Comparison of ENCODE assay signal across 8 cellular contexts in the genomic region with DNA sequence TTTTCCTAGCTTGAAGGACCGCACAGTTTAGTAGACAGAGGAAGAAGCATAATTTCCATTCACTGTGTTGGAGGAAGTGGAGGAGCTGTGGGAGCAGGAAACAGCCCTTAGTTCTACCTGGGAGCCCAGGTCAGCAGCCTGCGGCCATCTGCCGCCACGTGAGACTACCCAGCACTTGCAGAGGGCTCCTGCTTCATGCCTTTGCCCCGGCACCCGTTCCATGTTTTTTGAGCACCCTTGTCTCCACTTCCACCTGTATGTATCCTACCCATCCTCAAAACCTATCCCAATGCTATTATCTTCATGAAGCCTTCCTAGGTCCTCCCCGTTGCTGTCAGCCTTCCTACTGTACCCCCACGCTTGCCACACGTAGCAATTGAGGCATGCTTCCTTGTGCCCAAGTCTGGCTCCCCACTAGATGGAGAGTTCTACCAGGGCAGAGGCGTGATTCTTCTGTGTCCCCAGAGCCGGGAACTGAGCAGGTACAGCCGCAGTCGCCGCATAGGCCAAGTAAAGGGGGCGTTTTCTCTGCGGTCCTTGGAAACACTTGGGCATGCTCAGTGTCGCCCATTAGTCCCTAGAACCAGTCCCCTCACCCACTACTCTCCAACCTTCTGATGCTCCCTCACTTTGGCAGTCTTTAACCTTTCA. TPM values are rescaled to one million over a fixed set of nuclear protein-coding genes. Genes with fewer than 3 reads are reported as not detected.
DNase-seq lines count a peak whose midpoint lies in the region; ATAC-seq and TF ChIP-seq lines count a peak whose summit lies in the region.

No MANE protein-coding gene starts in this region.

- intact Hi-C loops in sciatic nerve (cut with DNase I): no loop called here

- DNase-seq in AG09309 (ENCODE audit: low read depth) (no peak), cardiac muscle cell (ENCODE audit: low read depth in 1 of 2, low spot score in 1 of 2) (peak in 1 of 2 donors; percentile 77), sciatic nerve (ENCODE audit: low spot score) (no peak)
- DNase-seq in stimulated activated CD4-positive, alpha-beta T cell treated with anti-CD3 and anti-CD28 coated beads, Interleukin-2, amount 100 ng/mL, for 24 hours: no peak
- no peak for DNase-seq in activated effector memory CD4-positive, alpha-beta T cell treated with Interleukin-2 at 50 U/mL for 16 hours

- H3K4me1 ChIP-seq in cardiac muscle cell (ENCODE audit: low read depth): peaks cover 14% of the 10 kb centered on the region

- H3K9me3 ChIP-seq in cardiac muscle cell (ENCODE audit: low read depth): no peaks in the 10 kb centered on the region

- peak overlapping the region; percentile 95 for H3K4me3 ChIP-seq in AG09309 (ENCODE audit: control insufficient read depth, low read depth, low read length)
- peak overlapping the region; percentile 83 for H3K4me3 ChIP-seq in WI38 (ENCODE audit: low read depth, low read length)
- H3K4me3 ChIP-seq in cardiac muscle cell: peak overlapping the region; percentile 77

- H3K27me3 ChIP-seq in cardiac muscle cell: no peaks in the 10 kb centered on the region

- no peaks in the 10 kb centered on the region for H3K36me3 ChIP-seq in cardiac muscle cell

- peak overlapping the region; percentile 73 for H3K27ac ChIP-seq in cardiac muscle cell

- ATAC-seq in GM18873 (IDR thresholded peaks at IDR 0.05; ENCODE audit: low FRiP score, unreplicated experiment) (peak; percentile 15), HG03175 (IDR thresholded peaks at IDR 0.05; ENCODE audit: unreplicated experiment) (peak; percentile 22), sciatic nerve (peak; percentile 28)

- TF ChIP-seq CTCF in AG09309 (IDR thresholded peaks at IDR 0.05; ENCODE audit: control insufficient read depth, insufficient read depth, low read depth, low read length, missing control alignments) (peak; percentile 4), WI38 (IDR thresholded peaks at IDR 0.05; ENCODE audit: low read depth, low read length) (no peak), cardiac muscle cell (IDR thresholded peaks at IDR 0.05; ENCODE audit: low read depth, low read length) (no peak)

RNA-seq across cellular contexts. Expression of a gene that starts 1.9 kb away (rescaled TPM):
- total RNA-seq in cardiac muscle cell (4.9 and 6.0 TPM in 2 replicates), sciatic nerve (6.5 TPM)
- polyA plus RNA-seq in cardiac muscle cell: 12.1 and 13.2 TPM in 2 replicates

RNA-seq across cellular contexts. Expression of a gene that starts 38.0 kb away (rescaled TPM):
- total RNA-seq in cardiac muscle cell: 20.8 and 26.5 TPM in 2 replicates
- polyA plus RNA-seq in cardiac muscle cell: 27.9 and 29.7 TPM in 2 replicates
- total RNA-seq in sciatic nerve: 5.4 TPM

RNA-seq across cellular contexts. Expression of a gene that starts 50.4 kb away (rescaled TPM):
- total RNA-seq in cardiac muscle cell (81.6 and 83.3 TPM in 2 replicates), sciatic nerve (26.5 TPM)
- 97.4 and 97.6 TPM in 2 replicates for polyA plus RNA-seq in cardiac muscle cell

RNA-seq across cellular contexts. Expression of a gene that starts 54.6 kb away (rescaled TPM):
- total RNA-seq in cardiac muscle cell: 87.5 and 171 TPM in 2 replicates
- polyA plus RNA-seq in cardiac muscle cell: 263 and 316 TPM in 2 replicates
- 79.4 TPM for total RNA-seq in sciatic nerve

RNA-seq across cellular contexts. Expression of a gene that starts 59.6 kb away (rescaled TPM):
- total RNA-seq in cardiac muscle cell (17.1 and 20.7 TPM in 2 replicates), sciatic nerve (12.0 TPM)
- 21.5 and 38.6 TPM in 2 replicates for polyA plus RNA-seq in cardiac muscle cell
